17 cellular contexts compared by ENCODE assay signal in genomic region chr22:23904855-23905254, GRCh38. TPM values are rescaled to one million over a fixed set of nuclear protein-coding genes. Genes with fewer than 3 reads are reported as not detected.
DNase-seq lines count a peak whose midpoint lies in the region; ATAC-seq and TF ChIP-seq lines count a peak whose summit lies in the region.
"Had no signal": no experiment of that assay in that cellular context is flagged by ENCODE, and none has a peak within 500 bp of the region (broad histone marks: within the 10 kb centered on the region; RNA-seq: fewer than 3 reads in every experiment).

No MANE protein-coding gene starts in this region.

- H3K4me3 ChIP-seq in MG63 (no peak overlapping the region), gastrocnemius medialis (no peak overlapping the region)
- H3K4me3 ChIP-seq: esophagus squamous epithelium, prostate gland had no signal

- no peak overlapping the region for H3K27ac ChIP-seq in gastrocnemius medialis
- H3K27ac ChIP-seq: esophagus squamous epithelium, prostate gland had no signal

- H3K9me3 ChIP-seq in MG63 (no peaks in the 10 kb centered on the region), gastrocnemius medialis (no peaks in the 10 kb centered on the region)
- H3K9me3 ChIP-seq: esophagus squamous epithelium, prostate gland had no signal

- H3K27me3 ChIP-seq in MG63 (no peaks in the 10 kb centered on the region), gastrocnemius medialis (peaks cover 0 to 4% (median 0%) of the 10 kb centered on the region in 3 donors)
- H3K27me3 ChIP-seq: esophagus squamous epithelium had no signal

- in situ Hi-C loops in gastrocnemius medialis (cut with MboI; ENCODE audit: low sequenced_read_pairs in 4 of 4), result no loop called here

- TF ChIP-seq POLR2A in gastrocnemius medialis (IDR thresholded peaks at IDR 0.05), result no peak

- intact Hi-C loops in gastrocnemius medialis (cut with DNase I; ENCODE audit: low total_unique reads), result no loop called here

- peaks cover 5% of the 10 kb centered on the region for H3K27me3 Mint-ChIP-seq in brain
- H3K27me3 Mint-ChIP-seq in natural killer cell treated with Interleukin-12 subunit alpha and Interleukin-12 subunit beta and Interleukin-15 and Interleukin-18, amount 100 ng/mL, for 72 hours, result peaks cover 0 to 6% of the 10 kb centered on the region in 2 donors
- H3K27me3 Mint-ChIP-seq: IgD-negative memory B cell had no signal

- ATAC-seq in gastrocnemius medialis (peak; percentile 54 to 62), HG02840 (IDR thresholded peaks at IDR 0.05; ENCODE audit: low FRiP score, unreplicated experiment) (no peak)
- ATAC-seq in natural killer cell treated with Interleukin-12 subunit alpha and Interleukin-12 subunit beta and Interleukin-15 and Interleukin-18, amount 100 ng/mL, for 72 hours, result no peak

- no peaks in the 10 kb centered on the region for H3K9me3 Mint-ChIP-seq in brain
- peaks cover 5% of the 10 kb centered on the region for H3K9me3 Mint-ChIP-seq in natural killer cell treated with Interleukin-12 subunit alpha and Interleukin-12 subunit beta and Interleukin-15 and Interleukin-18, amount 100 ng/mL, for 72 hours
- H3K9me3 Mint-ChIP-seq: dendritic cell treated with granulocyte-macrophage colony-stimulating factor and Interleukin-4, amounts not matched to agents 40 ng/mL and 50 ng/mL, for 4 days; IgD-negative memory B cell had no signal

- H3K36me3 Mint-ChIP-seq in brain, result peaks cover 10% of the 10 kb centered on the region
- no peaks in the 10 kb centered on the region for H3K36me3 Mint-ChIP-seq in natural killer cell treated with Interleukin-12 subunit alpha and Interleukin-12 subunit beta and Interleukin-15 and Interleukin-18, amount 100 ng/mL, for 72 hours
- H3K36me3 Mint-ChIP-seq: CD4-positive, CD25-positive, alpha-beta regulatory T cell had no signal

- DNase-seq in MG63, result peak; percentile 49
- peak; percentile 52 for DNase-seq in left kidney (ENCODE audit: low read depth, low spot score)
- DNase-seq in gastrocnemius medialis, result peak in 1 of 2 donors; percentile 54
- DNase-seq in natural killer cell treated with Interleukin-12 subunit alpha and Interleukin-12 subunit beta and Interleukin-15 and Interleukin-18, amount 100 ng/mL, for 72 hours (ENCODE audit: low spot score), result no peak
- DNase-seq in SIG-M5 treated with dmso at 0.1 percent for 504 hours (lab: John Stamatoyannopoulos, UW; ENCODE audit: unreplicated experiment), result no peak
- DNase-seq in NCI-H1092 treated with DMSO at 0.1 percent for 48 hours (lab: John Stamatoyannopoulos, UW), result no peak
- DNase-seq: activated CD4-positive, alpha-beta T cell treated with anti-CD3 and anti-CD28 coated beads for 4 hours; CD4-positive, CD25-positive, alpha-beta regulatory T cell; esophagus squamous epithelium; NCI-H1436; NCI-H510A had no signal

- H3K36me3 ChIP-seq in MG63 (no peaks in the 10 kb centered on the region), gastrocnemius medialis (no peaks in the 10 kb centered on the region)
- H3K36me3 ChIP-seq: esophagus squamous epithelium, prostate gland had no signal

- H3K4me1 ChIP-seq in gastrocnemius medialis, result no peaks in the 10 kb centered on the region
- H3K4me1 ChIP-seq: prostate gland had no signal

- H3K4me1 Mint-ChIP-seq in brain, result peaks cover 59% of the 10 kb centered on the region
- peaks cover 0 to 8% of the 10 kb centered on the region in 2 donors for H3K4me1 Mint-ChIP-seq in natural killer cell treated with Interleukin-12 subunit alpha and Interleukin-12 subunit beta and Interleukin-15 and Interleukin-18, amount 100 ng/mL, for 72 hours (ENCODE audit: low read depth in 2 of 2)
- H3K4me1 Mint-ChIP-seq: IgD-negative memory B cell had no signal

- H3K27ac Mint-ChIP-seq in brain, result peak overlapping the region in 4 of 5 experiments; percentile 25 to 87 (median 82)
- no peak overlapping the region for H3K27ac Mint-ChIP-seq in natural killer cell treated with Interleukin-12 subunit alpha and Interleukin-12 subunit beta and Interleukin-15 and Interleukin-18, amount 100 ng/mL, for 72 hours
- H3K27ac Mint-ChIP-seq: CD4-positive, CD25-positive, alpha-beta regulatory T cell; dendritic cell treated with granulocyte-macrophage colony-stimulating factor and Interleukin-4, amounts not matched to agents 40 ng/mL and 50 ng/mL, for 4 days; T-helper 1 cell treated with Interleukin-12 subunit alpha and Interleukin-12 subunit beta and Interleukin-4 antibody, amounts not matched to agents 30 μg/mL and 1 μg/mL, for 36 hours had no signal

- TF ChIP-seq CTCF in brain (conservative IDR thresholded peaks at IDR 0.05) (no peak), gastrocnemius medialis (IDR thresholded peaks at IDR 0.05 in 4 of 5, conservative IDR thresholded peaks at IDR 0.05 in 1 of 5) (no peak)

- peak overlapping the region in 2 of 5 experiments; percentile 8 to 65 for H3K4me3 Mint-ChIP-seq in brain
- no peak overlapping the region for H3K4me3 Mint-ChIP-seq in natural killer cell treated with Interleukin-12 subunit alpha and Interleukin-12 subunit beta and Interleukin-15 and Interleukin-18, amount 100 ng/mL, for 72 hours
- H3K4me3 Mint-ChIP-seq: CD4-positive, CD25-positive, alpha-beta regulatory T cell; dendritic cell treated with granulocyte-macrophage colony-stimulating factor and Interleukin-4, amounts not matched to agents 40 ng/mL and 50 ng/mL, for 4 days; IgD-negative memory B cell; T-helper 1 cell treated with Interleukin-12 subunit alpha and Interleukin-12 subunit beta and Interleukin-4 antibody, amounts not matched to agents 30 μg/mL and 1 μg/mL, for 36 hours had no signal

RNA-seq across cellular contexts. Expression of gene MIF, which starts 10.7 kb away (rescaled TPM):
- total RNA-seq in MG63 (2014; rRNA removed; shearing (Covaris generic); ENCODE audit: low replicate concordance), result 527 and 1,011 TPM in 2 replicates
- polyA plus RNA-seq in brain (ENCODE audit: insufficient read depth, low read depth, low replicate concordance), result 583 TPM
- 100 to 1,000 TPM in 3 of 4 donors, 10 to 100 TPM in 1; 78.1 to 145 (median 129) TPM for total RNA-seq in gastrocnemius medialis
- total RNA-seq in natural killer cell treated with Interleukin-12 subunit alpha and Interleukin-12 subunit beta and Interleukin-15 and Interleukin-18, amount 100 ng/mL, for 72 hours, result 100 to 1,000 TPM; 495 to 579 TPM

RNA-seq across cellular contexts. Expression of gene SLC2A11, which starts 47.2 kb away (rescaled TPM):
- 0.27 and 0.30 TPM in 2 replicates for total RNA-seq in MG63 (2014; rRNA removed; shearing (Covaris generic); ENCODE audit: low replicate concordance)
- polyA plus RNA-seq in brain (ENCODE audit: insufficient read depth, low read depth, low replicate concordance), result 21.1 TPM
- 10 to 100 TPM in 1 of 4 donors, 1 to 10 TPM in 3; 2.4 to 19.0 (median 6.2) TPM for total RNA-seq in gastrocnemius medialis
- 10 to 100 TPM in 1 of 2 donors, 1 to 10 TPM in 1; 6.8 to 12.5 TPM for total RNA-seq in natural killer cell treated with Interleukin-12 subunit alpha and Interleukin-12 subunit beta and Interleukin-15 and Interleukin-18, amount 100 ng/mL, for 72 hours

RNA-seq across cellular contexts. Expression of gene GSTT2B, which starts 56.1 kb away (rescaled TPM):
- total RNA-seq in MG63 (2014; rRNA removed; shearing (Covaris generic); ENCODE audit: low replicate concordance), result 23.8 and 23.9 TPM in 2 replicates
- 1.6 TPM for polyA plus RNA-seq in brain (ENCODE audit: insufficient read depth, low read depth, low replicate concordance)
- total RNA-seq in gastrocnemius medialis, result 1 to 10 TPM; 1.4 to 7.2 (median 5.1) TPM
- total RNA-seq in natural killer cell treated with Interleukin-12 subunit alpha and Interleukin-12 subunit beta and Interleukin-15 and Interleukin-18, amount 100 ng/mL, for 72 hours, result not detected
- total RNA-seq: CD4-positive, CD25-positive, alpha-beta regulatory T cell had no signal
- polyA plus RNA-seq: CD4-positive, CD25-positive, alpha-beta regulatory T cell; IgD-negative memory B cell had no signal

Comparison
In these comparisons a context has a peak if more than half of its experiments do, and no peak if none do; other contexts are left out.
1. DNase-seq: peak in MG63 (single experiment) and left kidney (single experiment); none in natural killer cell treated with Interleukin-12 subunit alpha and Interleukin-12 subunit beta and Interleukin-15 and Interleukin-18, amount 100 ng/mL, for 72 hours (single experiment), SIG-M5 treated with dmso at 0.1 percent for 504 hours (single experiment) and NCI-H1092 treated with DMSO at 0.1 percent for 48 hours (single experiment).
2. H3K27ac Mint-ChIP-seq: peak in brain (4 of 5); none in natural killer cell treated with Interleukin-12 subunit alpha and Interleukin-12 subunit beta and Interleukin-15 and Interleukin-18, amount 100 ng/mL, for 72 hours (0 of 2).
3. ATAC-seq: peak in gastrocnemius medialis (2 of 2); none in natural killer cell treated with Interleukin-12 subunit alpha and Interleukin-12 subunit beta and Interleukin-15 and Interleukin-18, amount 100 ng/mL, for 72 hours (0 of 2) and HG02840 (single experiment).